In genomic region chr11:72833083-72833733, GRCh38 we compare ENCODE assay signal across 10 cellular contexts. TPM values are rescaled to one million over a fixed set of nuclear protein-coding genes. Genes with fewer than 3 reads are reported as not detected.
A peak's percentile ranks its signal among the peaks of the same experiment; 100 is the strongest.
DNase-seq lines count a peak whose midpoint lies in the region; ATAC-seq and TF ChIP-seq lines count a peak whose summit lies in the region.
"Had no signal": no experiment of that assay in that cellular context is flagged by ENCODE, and none has a peak within 500 bp of the region (broad histone marks: within the 10 kb centered on the region; RNA-seq: fewer than 3 reads in every experiment).

No MANE protein-coding gene starts in this region.

- no peaks in the 10 kb centered on the region for H3K9me2 ChIP-seq in SK-N-SH

- no peak for TF ChIP-seq CTCF in left lung (IDR thresholded peaks at IDR 0.05)
- TF ChIP-seq CTCF in SK-N-SH (IDR thresholded peaks at IDR 0.05) = no peak

- no peak for TF ChIP-seq RAD21 in SK-N-SH (IDR thresholded peaks at IDR 0.05; ENCODE audit: low read length)

- no peak for TF ChIP-seq EP300 in SK-N-SH (IDR thresholded peaks at IDR 0.05; ENCODE audit: borderline replicate concordance in 1 of 2, low read depth in 1 of 2, low read length in 1 of 2)

- no peak for DNase-seq in activated CD4-positive, alpha-beta memory T cell treated with anti-CD3 and anti-CD28 coated beads for 36 hours
- no peak for DNase-seq in activated CD4-positive, alpha-beta memory T cell treated with anti-CD3 and anti-CD28 coated beads, Interleukin-2, amount 10 ng/mL, durations not matched to agents 7 days and 5 days
- DNase-seq in activated T-helper 1 cell treated with anti-CD3 and anti-CD28 coated beads, Interleukin-12 subunit alpha, Interleukin-12 subunit beta, Interleukin-2, Interleukin-4 antibody, amounts not matched to agents 30 ng/mL and 10 ng/mL and 1 ng/mL, durations not matched to agents 14 hours and 24 hours and 36 hours (ENCODE audit: low spot score) = no peak
- DNase-seq in left lung (no peak), SK-N-SH (no peak)
- DNase-seq: NCI-H1436 treated with DMSO at 0.1 percent for 48 hours; stimulated activated naive CD4-positive, alpha-beta T cell had no signal

- H3K27me3 Mint-ChIP-seq in activated CD4-positive, alpha-beta memory T cell treated with anti-CD3 and anti-CD28 coated beads for 36 hours = no peaks in the 10 kb centered on the region
- H3K27me3 Mint-ChIP-seq in activated CD4-positive, alpha-beta memory T cell treated with anti-CD3 and anti-CD28 coated beads, Interleukin-2, amount 10 ng/mL, durations not matched to agents 7 days and 5 days = no peaks in the 10 kb centered on the region
- no peaks in the 10 kb centered on the region for H3K27me3 Mint-ChIP-seq in activated T-helper 1 cell treated with anti-CD3 and anti-CD28 coated beads, Interleukin-12 subunit alpha, Interleukin-12 subunit beta, Interleukin-2, Interleukin-4 antibody, amounts not matched to agents 30 ng/mL and 10 ng/mL and 1 ng/mL, durations not matched to agents 14 hours and 24 hours and 36 hours (ENCODE audit: insufficient read depth)

- peaks cover 4% of the 10 kb centered on the region for H3F3A ChIP-seq in SK-N-SH (replicated peaks; ENCODE audit: insufficient read depth)

- peak overlapping the region; percentile 25 for H3K27ac Mint-ChIP-seq in activated CD4-positive, alpha-beta memory T cell treated with anti-CD3 and anti-CD28 coated beads for 36 hours
- H3K27ac Mint-ChIP-seq in activated CD4-positive, alpha-beta memory T cell treated with anti-CD3 and anti-CD28 coated beads, Interleukin-2, amount 10 ng/mL, durations not matched to agents 7 days and 5 days = no peak overlapping the region
- peak overlapping the region; percentile 18 for H3K27ac Mint-ChIP-seq in activated T-helper 1 cell treated with anti-CD3 and anti-CD28 coated beads, Interleukin-12 subunit alpha, Interleukin-12 subunit beta, Interleukin-2, Interleukin-4 antibody, amounts not matched to agents 30 ng/mL and 10 ng/mL and 1 ng/mL, durations not matched to agents 14 hours and 24 hours and 36 hours

- H3K36me3 ChIP-seq in left lung = peaks cover 5 to 63% of the 10 kb centered on the region in 2 donors
- H3K36me3 ChIP-seq in stomach smooth muscle (ENCODE audit: control insufficient read depth in 2 of 2, insufficient read depth in 2 of 2, low read length in 2 of 2) = peaks cover 6 to 12% of the 10 kb centered on the region in 2 donors
- peaks cover 4 to 7% of the 10 kb centered on the region in 2 experiments for H3K36me3 ChIP-seq in SK-N-SH (replicated peaks in 1 of 2; ENCODE audit: control insufficient read depth in 1 of 2, insufficient read depth in 2 of 2, low read length in 1 of 2)

- no peak overlapping the region for H3K4me2 ChIP-seq in SK-N-SH

- CTCF ChIA-PET in activated CD4-positive, alpha-beta memory T cell treated with anti-CD3 and anti-CD28 coated beads for 36 hours (lab: Charles Lee) = interaction anchor here (0.6 to 7.7 kb wide), 3 partner anchors 165 to 352 kb away, joined by 3 to 138 read pairs (median 5); no protein-coding TSS in a partner anchor
- CTCF ChIA-PET in activated CD4-positive, alpha-beta memory T cell treated with anti-CD3 and anti-CD28 coated beads, Interleukin-2, amount 10 ng/mL, durations not matched to agents 7 days and 5 days (lab: Charles Lee) = interaction anchor here (1.2 to 4.7 kb wide), 2 partner anchors 10 to 345 kb away, joined by 3 to 66 read pairs; no protein-coding TSS in a partner anchor
- CTCF ChIA-PET in SK-N-SH (lab: Yijun Ruan, JAX) = interaction anchor here (1.2 to 11.4 kb wide), 7 partner anchors 8 to 456 kb away, joined by 3 to 271 read pairs (median 22); partner anchors contain the start of gene FCHSD2

- H3K4me1 ChIP-seq in left lung (peaks cover 2 to 64% of the 10 kb centered on the region in 2 donors), stomach smooth muscle (ENCODE audit: control insufficient read depth, insufficient read depth, low read length) (peaks cover 31% of the 10 kb centered on the region), SK-N-SH (ENCODE audit: control insufficient read depth in 1 of 2, insufficient read depth in 2 of 2, low read depth in 1 of 2, low read length in 1 of 2) (peaks cover 5 to 10% of the 10 kb centered on the region in 2 experiments; a peak in 2 of 4 replicates)

- no peaks in the 10 kb centered on the region for H4K20me1 ChIP-seq in SK-N-SH (ENCODE audit: insufficient read depth)

- no peaks in the 10 kb centered on the region for H3K79me2 ChIP-seq in SK-N-SH (ENCODE audit: insufficient read depth)

- WGBS in SK-N-SH (ENCODE audit: low lambda C conversion rate) = 96% methylated on average over 4 of the region's 5 CpGs

- ATAC-seq in left lung (no peak), GM18498 (IDR thresholded peaks at IDR 0.05; ENCODE audit: unreplicated experiment) (no peak), GM19455 (IDR thresholded peaks at IDR 0.05; ENCODE audit: unreplicated experiment) (no peak)

- H3K9ac ChIP-seq in stomach smooth muscle (ENCODE audit: low read length in 2 of 2) = no peak overlapping the region
- no peak overlapping the region for H3K9ac ChIP-seq in SK-N-SH

- peaks cover 10% of the 10 kb centered on the region for H3K36me3 Mint-ChIP-seq in activated CD4-positive, alpha-beta memory T cell treated with anti-CD3 and anti-CD28 coated beads for 36 hours
- peaks cover 36% of the 10 kb centered on the region for H3K36me3 Mint-ChIP-seq in activated CD4-positive, alpha-beta memory T cell treated with anti-CD3 and anti-CD28 coated beads, Interleukin-2, amount 10 ng/mL, durations not matched to agents 7 days and 5 days (ENCODE audit: low read depth)
- peaks cover 30% of the 10 kb centered on the region for H3K36me3 Mint-ChIP-seq in activated T-helper 1 cell treated with anti-CD3 and anti-CD28 coated beads, Interleukin-12 subunit alpha, Interleukin-12 subunit beta, Interleukin-2, Interleukin-4 antibody, amounts not matched to agents 30 ng/mL and 10 ng/mL and 1 ng/mL, durations not matched to agents 14 hours and 24 hours and 36 hours (ENCODE audit: low read depth)

- POLR2A ChIA-PET in activated CD4-positive, alpha-beta memory T cell treated with anti-CD3 and anti-CD28 coated beads for 36 hours (lab: Charles Lee) = no interaction called here
- POLR2A ChIA-PET in activated CD4-positive, alpha-beta memory T cell treated with anti-CD3 and anti-CD28 coated beads, Interleukin-2, amount 10 ng/mL, durations not matched to agents 7 days and 5 days (lab: Charles Lee) = interaction anchor here (1.0 to 3.1 kb wide), 3 partner anchors 10 to 20 kb away, joined by 3 to 15 read pairs (median 5); no protein-coding TSS in a partner anchor
- POLR2A ChIA-PET in SK-N-SH (lab: Yijun Ruan, JAX) = no interaction called here

- H3K4me1 Mint-ChIP-seq in activated CD4-positive, alpha-beta memory T cell treated with anti-CD3 and anti-CD28 coated beads for 36 hours (ENCODE audit: low read depth) = peaks cover 10% of the 10 kb centered on the region
- peaks cover 28% of the 10 kb centered on the region for H3K4me1 Mint-ChIP-seq in activated CD4-positive, alpha-beta memory T cell treated with anti-CD3 and anti-CD28 coated beads, Interleukin-2, amount 10 ng/mL, durations not matched to agents 7 days and 5 days
- peaks cover 17% of the 10 kb centered on the region for H3K4me1 Mint-ChIP-seq in activated T-helper 1 cell treated with anti-CD3 and anti-CD28 coated beads, Interleukin-12 subunit alpha, Interleukin-12 subunit beta, Interleukin-2, Interleukin-4 antibody, amounts not matched to agents 30 ng/mL and 10 ng/mL and 1 ng/mL, durations not matched to agents 14 hours and 24 hours and 36 hours (ENCODE audit: low read depth)

- no peaks in the 10 kb centered on the region for H3K9me3 Mint-ChIP-seq in activated CD4-positive, alpha-beta memory T cell treated with anti-CD3 and anti-CD28 coated beads for 36 hours
- no peaks in the 10 kb centered on the region for H3K9me3 Mint-ChIP-seq in activated CD4-positive, alpha-beta memory T cell treated with anti-CD3 and anti-CD28 coated beads, Interleukin-2, amount 10 ng/mL, durations not matched to agents 7 days and 5 days
- H3K9me3 Mint-ChIP-seq in activated T-helper 1 cell treated with anti-CD3 and anti-CD28 coated beads, Interleukin-12 subunit alpha, Interleukin-12 subunit beta, Interleukin-2, Interleukin-4 antibody, amounts not matched to agents 30 ng/mL and 10 ng/mL and 1 ng/mL, durations not matched to agents 14 hours and 24 hours and 36 hours = no peaks in the 10 kb centered on the region

- H3K27me3 ChIP-seq in left lung (no peaks in the 10 kb centered on the region), stomach smooth muscle (ENCODE audit: control insufficient read depth in 1 of 2, insufficient read depth in 2 of 2, low read length in 2 of 2) (no peaks in the 10 kb centered on the region), SK-N-SH (ENCODE audit: insufficient read depth) (no peaks in the 10 kb centered on the region)

- H3K4me3 Mint-ChIP-seq in activated CD4-positive, alpha-beta memory T cell treated with anti-CD3 and anti-CD28 coated beads for 36 hours = no peak overlapping the region
- H3K4me3 Mint-ChIP-seq in activated CD4-positive, alpha-beta memory T cell treated with anti-CD3 and anti-CD28 coated beads, Interleukin-2, amount 10 ng/mL, durations not matched to agents 7 days and 5 days = no peak overlapping the region
- H3K4me3 Mint-ChIP-seq in activated T-helper 1 cell treated with anti-CD3 and anti-CD28 coated beads, Interleukin-12 subunit alpha, Interleukin-12 subunit beta, Interleukin-2, Interleukin-4 antibody, amounts not matched to agents 30 ng/mL and 10 ng/mL and 1 ng/mL, durations not matched to agents 14 hours and 24 hours and 36 hours = no peak overlapping the region

- H3K9me3 ChIP-seq in left lung (no peaks in the 10 kb centered on the region), stomach smooth muscle (ENCODE audit: control insufficient read depth in 2 of 2, low read length in 2 of 2) (no peaks in the 10 kb centered on the region), SK-N-SH (no peaks in the 10 kb centered on the region)

- H3K27ac ChIP-seq in left lung = peak overlapping the region; percentile 48 to 74
- peak overlapping the region; percentile 41 for H3K27ac ChIP-seq in stomach smooth muscle (ENCODE audit: low read length)
- H3K27ac ChIP-seq in SK-N-SH (ENCODE audit: low read depth in 2 of 2, low read length in 1 of 2) = no peak overlapping the region

- intact Hi-C loops in activated CD4-positive, alpha-beta memory T cell treated with anti-CD3 and anti-CD28 coated beads for 36 hours (cut with micrococcal nuclease) = no loop called here
- intact Hi-C loops in activated T-helper 1 cell treated with anti-CD3 and anti-CD28 coated beads, Interleukin-12 subunit alpha, Interleukin-12 subunit beta, Interleukin-2, Interleukin-4 antibody, amounts not matched to agents 30 ng/mL and 10 ng/mL and 1 ng/mL, durations not matched to agents 14 hours and 24 hours and 36 hours (cut with micrococcal nuclease) = loop anchor here (2.0 kb wide), 1 partner anchor 410 kb away; no protein-coding TSS in a partner anchor
- intact Hi-C loops in left lung (cut with DNase I) = loop anchor here (5.0 to 10.0 kb wide), 2 partner anchors 342 to 344 kb away; no protein-coding TSS in a partner anchor

- H3K4me3 ChIP-seq in left lung (no peak overlapping the region), stomach smooth muscle (ENCODE audit: low read length in 2 of 2) (peak overlapping the region in 1 of 2 donors; percentile 3), SK-N-SH (ENCODE audit: low read depth in 2 of 2, low read length in 1 of 2) (no peak overlapping the region)

- no peak overlapping the region for H2AFZ ChIP-seq in SK-N-SH (ENCODE audit: low read depth)

RNA-seq across cellular contexts. Expression of gene ATG16L2, which starts 19.0 kb away (rescaled TPM):
- 10 to 100 TPM; 79.7 to 91.1 TPM for total RNA-seq in activated CD4-positive, alpha-beta memory T cell treated with anti-CD3 and anti-CD28 coated beads for 36 hours
- total RNA-seq in activated CD4-positive, alpha-beta memory T cell treated with anti-CD3 and anti-CD28 coated beads, Interleukin-2, amount 10 ng/mL, durations not matched to agents 7 days and 5 days = 100 to 1,000 TPM; 135 to 137 TPM
- total RNA-seq in activated T-helper 1 cell treated with anti-CD3 and anti-CD28 coated beads, Interleukin-12 subunit alpha, Interleukin-12 subunit beta, Interleukin-2, Interleukin-4 antibody, amounts not matched to agents 30 ng/mL and 10 ng/mL and 1 ng/mL, durations not matched to agents 14 hours and 24 hours and 36 hours = 69.2 and 71.1 TPM in 2 replicates
- 10 to 100 TPM; 41.5 to 87.3 TPM for total RNA-seq in left lung
- polyA plus RNA-seq in SK-N-SH (2012; rRNA removed) = 26.9 and 29.4 TPM in 2 replicates
- 3.8 and 6.1 TPM in 2 replicates for polyA plus RNA-seq in SK-N-SH (2012; cell fraction: cytosol; rRNA removed)
- polyA plus RNA-seq in SK-N-SH (2012; cell fraction: nucleus; rRNA removed) = 205 and 218 TPM in 2 replicates

RNA-seq across cellular contexts. Expression of gene STARD10, which starts 39.4 kb away (rescaled TPM):
- total RNA-seq in activated CD4-positive, alpha-beta memory T cell treated with anti-CD3 and anti-CD28 coated beads for 36 hours = 10 to 100 TPM; 14.8 to 16.8 TPM
- 10 to 100 TPM; 11.3 to 11.6 TPM for total RNA-seq in activated CD4-positive, alpha-beta memory T cell treated with anti-CD3 and anti-CD28 coated beads, Interleukin-2, amount 10 ng/mL, durations not matched to agents 7 days and 5 days
- total RNA-seq in activated T-helper 1 cell treated with anti-CD3 and anti-CD28 coated beads, Interleukin-12 subunit alpha, Interleukin-12 subunit beta, Interleukin-2, Interleukin-4 antibody, amounts not matched to agents 30 ng/mL and 10 ng/mL and 1 ng/mL, durations not matched to agents 14 hours and 24 hours and 36 hours = 19.8 and 23.9 TPM in 2 replicates
- 100 to 1,000 TPM in 1 of 2 donors, 10 to 100 TPM in 1; 83.8 to 119 TPM for total RNA-seq in left lung
- polyA plus RNA-seq in SK-N-SH (2012; rRNA removed) = 42.2 and 47.7 TPM in 2 replicates
- 20.7 and 30.1 TPM in 2 replicates for polyA plus RNA-seq in SK-N-SH (2012; cell fraction: cytosol; rRNA removed)
- 23.7 and 25.6 TPM in 2 replicates for polyA plus RNA-seq in SK-N-SH (2012; cell fraction: nucleus; rRNA removed)

Comparison
In these comparisons a context has a peak if more than half of its experiments do, and no peak if none do; other contexts are left out.
1. H3K27ac ChIP-seq: peak in left lung (2 of 2) and stomach smooth muscle (single experiment); none in SK-N-SH (0 of 2).